23 cellular contexts compared by ENCODE assay signal in the genomic region with DNA sequence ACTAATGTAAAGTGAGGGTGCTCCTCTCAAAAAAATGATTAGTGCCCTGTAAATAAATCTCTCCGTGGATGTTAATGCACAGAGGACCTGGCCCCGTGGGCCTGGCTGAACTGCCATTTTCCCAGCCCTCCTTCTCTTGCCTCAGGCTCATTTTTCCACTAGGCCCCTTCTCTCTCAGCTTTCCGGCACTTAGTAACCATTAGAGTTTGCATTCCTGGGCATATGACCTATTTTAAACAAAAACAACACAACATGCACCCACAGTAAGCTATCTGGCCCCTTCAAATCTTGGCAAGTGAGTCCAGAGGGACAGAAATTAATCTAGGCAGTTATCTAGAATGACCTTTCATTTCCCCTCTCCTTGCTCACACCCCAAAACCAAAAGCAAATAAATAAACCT. TPM values are rescaled to one million over a fixed set of nuclear protein-coding genes. Genes with fewer than 3 reads are reported as not detected.
A peak's percentile ranks its signal among the peaks of the same experiment; 100 is the strongest.
DNase-seq lines count a peak whose midpoint lies in the region; ATAC-seq and FAIRE-seq lines count a peak whose summit lies in the region.
"Had no signal": no experiment of that assay in that cellular context is flagged by ENCODE, and none has a peak within 500 bp of the region (broad histone marks: within the 10 kb centered on the region; RNA-seq: fewer than 3 reads in every experiment).

No MANE protein-coding gene starts in this region.

- peak; percentile 91 for FAIRE-seq in GM19239 (lab: Jason Lieb, UNC)
- FAIRE-seq: TTC549 had no signal

- no peak for DNase-seq in GM19239 (ENCODE audit: insufficient read length, low spot score)
- DNase-seq in amniotic epithelial cell (ENCODE audit: low read depth), result peak; percentile 33
- DNase-seq in left colon, result no peak
- DNase-seq in activated CD8-positive, alpha-beta memory T cell treated with anti-CD3 and anti-CD28 coated beads for 24 hours, result no peak
- DNase-seq in DMS79 (lab: John Stamatoyannopoulos, UW), result no peak
- DNase-seq in left ventricle myocardium superior, result no peak
- DNase-seq: ACHN; activated CD4-positive, alpha-beta T cell treated with anti-CD3 and anti-CD28 coated beads for 4 hours; activated naive CD8-positive, alpha-beta T cell treated with anti-CD3 and anti-CD28 coated beads, Interleukin-2, amount 50 U/mL, for 24 hours; CD4-positive, alpha-beta T cell; H9; head of caudate nucleus; KBM-7; NCI-H1105; NCI-H2171; NCI-H774; stimulated activated naive CD8-positive, alpha-beta T cell treated with anti-CD3 and anti-CD28 coated beads, Interleukin-15, amount 100 ng/mL, for 72 hours had no signal

- no peak overlapping the region for H3K27ac ChIP-seq in ACC112 (ENCODE audit: low read depth, low read length)
- H3K27ac ChIP-seq: HL-60, neural progenitor cell had no signal

- H3K4me1 ChIP-seq in ACC112 (ENCODE audit: control insufficient read depth, insufficient read depth, low read length, unreplicated experiment), result peaks cover 30% of the 10 kb centered on the region

- H3K4me3 ChIP-seq in ACC112 (ENCODE audit: low read depth, low read length), result no peak overlapping the region; the same call in 1 of the 2 replicates
- H3K4me3 ChIP-seq: neural progenitor cell had no signal

- peak overlapping the region; percentile 64 for H2AFZ ChIP-seq in ACC112 (ENCODE audit: low read length, unreplicated experiment)
- H2AFZ ChIP-seq: neural progenitor cell had no signal

- H3K36me3 ChIP-seq in ACC112 (ENCODE audit: insufficient read depth, low read length), result 0 out of 2 replicates have a peak, but pooled peaks cover under 1% of the 10 kb centered on the region
- H3K36me3 ChIP-seq: neural progenitor cell had no signal

- no peaks in the 10 kb centered on the region for H3K27me3 ChIP-seq in ACC112 (ENCODE audit: insufficient read depth, low read length)
- H3K27me3 ChIP-seq: neural progenitor cell had no signal

- ATAC-seq in left colon, result peak; percentile 16
- ATAC-seq in GM21526 (IDR thresholded peaks at IDR 0.05; ENCODE audit: low FRiP score, unreplicated experiment), result no peak
- ATAC-seq in left ventricle myocardium superior, result no peak
- ATAC-seq: activated naive CD8-positive, alpha-beta T cell treated with anti-CD3 and anti-CD28 coated beads, Interleukin-2, amount 50 U/mL, for 24 hours; Panc1; stimulated activated naive CD8-positive, alpha-beta T cell treated with anti-CD3 and anti-CD28 coated beads, Interleukin-15, amount 100 ng/mL, for 72 hours had no signal

- intact Hi-C loops in left colon (cut with DNase I, micrococcal nuclease), result no loop called here
- intact Hi-C loops in left ventricle myocardium superior (cut with micrococcal nuclease), result no loop called here

- peaks cover 30% of the 10 kb centered on the region for H3K79me2 ChIP-seq in ACC112 (ENCODE audit: control insufficient read depth, insufficient read depth, low read length, unreplicated experiment)

RNA-seq across cellular contexts. Expression of a gene that starts 11.7 kb away (rescaled TPM):
- total RNA-seq in left colon (10 to 100 TPM; 57.3 to 57.5 TPM), left ventricle myocardium superior (106 TPM)
